ENCODE assay signal across 8 cellular contexts in the genomic region with DNA sequence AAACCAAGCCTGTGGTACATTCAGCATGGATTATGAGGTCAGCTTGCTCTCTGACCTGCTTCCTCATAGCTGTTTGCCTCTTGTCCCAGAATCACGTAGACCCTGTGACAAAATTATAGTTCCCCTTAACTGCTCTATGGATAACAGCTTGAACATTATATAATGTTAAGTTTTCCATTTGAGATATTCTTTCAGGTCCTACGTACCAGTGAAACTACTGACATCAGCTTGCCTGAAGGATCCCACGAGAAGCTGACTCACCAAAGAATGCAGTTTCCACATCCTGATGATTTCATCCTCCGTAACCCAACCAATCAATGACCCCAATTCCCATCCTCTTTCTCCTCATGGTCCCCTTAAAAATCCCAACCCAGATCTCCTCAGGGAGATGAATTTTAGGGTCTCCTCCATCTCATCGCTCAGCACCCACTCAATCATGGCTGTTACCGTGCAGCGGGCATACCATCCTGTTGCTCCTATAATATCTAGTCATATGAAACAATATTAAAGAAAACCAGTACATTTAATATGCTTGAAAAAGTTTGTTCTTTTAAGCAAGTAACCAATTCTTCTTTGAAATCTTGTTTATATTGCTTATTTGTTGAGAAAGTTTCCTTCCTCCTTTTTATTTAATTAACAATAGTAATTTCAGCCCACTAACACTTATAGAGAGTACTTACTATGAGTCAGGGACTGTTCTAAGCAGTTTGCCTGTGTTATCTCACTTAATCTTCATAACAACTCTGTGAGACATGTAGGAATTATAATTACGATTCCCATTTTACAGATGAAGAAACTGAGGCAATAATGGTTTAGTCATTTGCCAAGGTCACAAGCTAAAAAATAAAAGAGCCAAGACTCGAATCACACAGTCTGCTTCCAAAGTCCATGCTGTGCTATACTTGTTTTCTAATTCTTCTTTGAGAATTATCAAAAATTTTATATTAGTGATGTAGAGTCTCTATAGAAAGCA. TPM values are rescaled to one million over a fixed set of nuclear protein-coding genes. Genes with fewer than 3 reads are reported as not detected.
DNase-seq lines count a peak whose midpoint lies in the region; ATAC-seq and TF ChIP-seq lines count a peak whose summit lies in the region.

No MANE protein-coding gene starts in this region.

- H3K4me3 ChIP-seq in tibial nerve: no peak overlapping the region

- peaks cover 2% of the 10 kb centered on the region for H3K36me3 Mint-ChIP-seq in activated CD4-positive, alpha-beta T cell treated with anti-CD3 and anti-CD28 coated beads for 36 hours (ENCODE audit: low read depth)
- H3K36me3 Mint-ChIP-seq in activated CD4-positive, alpha-beta T cell treated with anti-CD3 and anti-CD28 coated beads, Interleukin-2, amount 10 ng/mL, durations not matched to agents 7 days and 5 days (ENCODE audit: low read depth): no peaks in the 10 kb centered on the region
- no peaks in the 10 kb centered on the region for H3K36me3 Mint-ChIP-seq in activated naive CD8-positive, alpha-beta T cell

- H3K36me3 ChIP-seq in tibial nerve: no peaks in the 10 kb centered on the region

- TF ChIP-seq CTCF in tibial nerve (IDR thresholded peaks at IDR 0.05): no peak

- no peaks in the 10 kb centered on the region for H3K27me3 Mint-ChIP-seq in activated CD4-positive, alpha-beta T cell treated with anti-CD3 and anti-CD28 coated beads for 36 hours
- no peaks in the 10 kb centered on the region for H3K27me3 Mint-ChIP-seq in activated CD4-positive, alpha-beta T cell treated with anti-CD3 and anti-CD28 coated beads, Interleukin-2, amount 10 ng/mL, durations not matched to agents 7 days and 5 days
- H3K27me3 Mint-ChIP-seq in activated naive CD8-positive, alpha-beta T cell: no peaks in the 10 kb centered on the region

- H3K4me1 ChIP-seq in tibial nerve: peaks cover 0 to 6% (median 0%) of the 10 kb centered on the region in 4 donors

- peak; percentile 14 to 37 for TF ChIP-seq EP300 in tibial nerve (IDR thresholded peaks at IDR 0.05)

- no peak for DNase-seq in activated CD4-positive, alpha-beta T cell treated with anti-CD3 and anti-CD28 coated beads for 36 hours
- no peak for DNase-seq in activated CD4-positive, alpha-beta T cell treated with anti-CD3 and anti-CD28 coated beads, Interleukin-2, amount 10 ng/mL, durations not matched to agents 7 days and 5 days
- DNase-seq in glomerular visceral epithelial cell (ENCODE audit: extremely low spot score) (peak; percentile 73), tibial nerve (ENCODE audit: low spot score in 2 of 2) (peak in 1 of 2 donors; percentile 40), islet precursor cell (no peak), activated gamma-delta T cell treated with Interleukin-2 at 50 U/mL for 16 hours (no peak)
- no peak for DNase-seq in stimulated activated naive CD4-positive, alpha-beta T cell treated with Interleukin-2 at 50 U/mL for 16 hours (lab: John Stamatoyannopoulos, UW)

- intact Hi-C loops in activated CD4-positive, alpha-beta T cell treated with anti-CD3 and anti-CD28 coated beads for 36 hours (cut with DNase I, micrococcal nuclease): loop anchor here (1.0 to 10.0 kb wide), 5 partner anchors 62 to 284 kb away; a partner anchor contains a TSS

- no peak for ATAC-seq in activated CD4-positive, alpha-beta T cell treated with anti-CD3 and anti-CD28 coated beads for 36 hours

- 67 to 69% methylated on average over 9 of the region's 9 CpGs for WGBS in tibial nerve, 2 donors

- peaks cover 20% of the 10 kb centered on the region for H3K4me1 Mint-ChIP-seq in activated CD4-positive, alpha-beta T cell treated with anti-CD3 and anti-CD28 coated beads for 36 hours
- H3K4me1 Mint-ChIP-seq in activated CD4-positive, alpha-beta T cell treated with anti-CD3 and anti-CD28 coated beads, Interleukin-2, amount 10 ng/mL, durations not matched to agents 7 days and 5 days: peaks cover 3% of the 10 kb centered on the region
- peaks cover 10% of the 10 kb centered on the region for H3K4me1 Mint-ChIP-seq in activated naive CD8-positive, alpha-beta T cell (ENCODE audit: low read depth)

- H3K9me3 Mint-ChIP-seq in activated CD4-positive, alpha-beta T cell treated with anti-CD3 and anti-CD28 coated beads for 36 hours (ENCODE audit: low read depth): no peaks in the 10 kb centered on the region
- H3K9me3 Mint-ChIP-seq in activated CD4-positive, alpha-beta T cell treated with anti-CD3 and anti-CD28 coated beads, Interleukin-2, amount 10 ng/mL, durations not matched to agents 7 days and 5 days: no peaks in the 10 kb centered on the region
- H3K9me3 Mint-ChIP-seq in activated naive CD8-positive, alpha-beta T cell (ENCODE audit: low read depth): no peaks in the 10 kb centered on the region

- POLR2A ChIA-PET in activated CD4-positive, alpha-beta T cell treated with anti-CD3 and anti-CD28 coated beads for 36 hours (lab: Charles Lee): no interaction called here
- POLR2A ChIA-PET in activated CD4-positive, alpha-beta T cell treated with anti-CD3 and anti-CD28 coated beads, Interleukin-2, amount 10 ng/mL, durations not matched to agents 7 days and 5 days (lab: Charles Lee): no interaction called here

- H3K27me3 ChIP-seq in tibial nerve: no peaks in the 10 kb centered on the region

- H3K9me3 ChIP-seq in tibial nerve: no peaks in the 10 kb centered on the region

- no peak for TF ChIP-seq POLR2A in tibial nerve (IDR thresholded peaks at IDR 0.05)

- CTCF ChIA-PET in activated CD4-positive, alpha-beta T cell treated with anti-CD3 and anti-CD28 coated beads for 36 hours (lab: Charles Lee): interaction anchor here (0.6 to 3.1 kb wide), 13 partner anchors 8 to 386 kb away, joined by 3 to 29 read pairs (median 4); a partner anchor contains a TSS
- CTCF ChIA-PET in activated CD4-positive, alpha-beta T cell treated with anti-CD3 and anti-CD28 coated beads, Interleukin-2, amount 10 ng/mL, durations not matched to agents 7 days and 5 days (lab: Charles Lee): interaction anchor here (1.0 kb wide), 1 partner anchor 15 kb away, joined by 3 read pairs; no protein-coding TSS in a partner anchor

- peak overlapping the region in 2 of 4 donors; percentile 4 to 45 for H3K27ac ChIP-seq in tibial nerve

- H3K4me3 Mint-ChIP-seq in activated CD4-positive, alpha-beta T cell treated with anti-CD3 and anti-CD28 coated beads for 36 hours: peak overlapping the region; percentile 8
- H3K4me3 Mint-ChIP-seq in activated CD4-positive, alpha-beta T cell treated with anti-CD3 and anti-CD28 coated beads, Interleukin-2, amount 10 ng/mL, durations not matched to agents 7 days and 5 days: no peak overlapping the region
- H3K4me3 Mint-ChIP-seq in activated naive CD8-positive, alpha-beta T cell: no peak overlapping the region

- peak overlapping the region; percentile 64 for H3K27ac Mint-ChIP-seq in activated CD4-positive, alpha-beta T cell treated with anti-CD3 and anti-CD28 coated beads for 36 hours
- H3K27ac Mint-ChIP-seq in activated CD4-positive, alpha-beta T cell treated with anti-CD3 and anti-CD28 coated beads, Interleukin-2, amount 10 ng/mL, durations not matched to agents 7 days and 5 days: no peak overlapping the region
- H3K27ac Mint-ChIP-seq in activated naive CD8-positive, alpha-beta T cell: peak overlapping the region; percentile 5

RNA-seq across cellular contexts. Expression of a gene that starts 27.4 kb away (rescaled TPM):
- total RNA-seq in activated CD4-positive, alpha-beta T cell treated with anti-CD3 and anti-CD28 coated beads for 36 hours: 10 to 100 TPM; 13.4 to 16.5 TPM
- 10 to 100 TPM; 13.0 to 16.3 TPM for total RNA-seq in activated CD4-positive, alpha-beta T cell treated with anti-CD3 and anti-CD28 coated beads, Interleukin-2, amount 10 ng/mL, durations not matched to agents 7 days and 5 days
- 1 to 10 TPM; 5.7 to 9.6 (median 6.8) TPM for total RNA-seq in tibial nerve

RNA-seq across cellular contexts. Expression of a gene that starts 27.4 kb away (rescaled TPM):
- total RNA-seq in activated CD4-positive, alpha-beta T cell treated with anti-CD3 and anti-CD28 coated beads for 36 hours: 10 to 100 TPM; 10.8 to 12.2 TPM
- total RNA-seq in activated CD4-positive, alpha-beta T cell treated with anti-CD3 and anti-CD28 coated beads, Interleukin-2, amount 10 ng/mL, durations not matched to agents 7 days and 5 days: 10 to 100 TPM; 17.2 to 18.1 TPM
- total RNA-seq in tibial nerve: 10 to 100 TPM; 17.8 to 31.7 (median 19.7) TPM

RNA-seq across cellular contexts. Expression of a gene that starts 39.3 kb away (rescaled TPM):
- not detected for total RNA-seq in activated CD4-positive, alpha-beta T cell treated with anti-CD3 and anti-CD28 coated beads for 36 hours
- under 1 TPM; 0.21 to 0.22 TPM for total RNA-seq in activated CD4-positive, alpha-beta T cell treated with anti-CD3 and anti-CD28 coated beads, Interleukin-2, amount 10 ng/mL, durations not matched to agents 7 days and 5 days
- total RNA-seq in tibial nerve: under 1 TPM in 1 of 4 donors, not detected in 3; 0.42 TPM
